Comparison of ENCODE assay signal across 27 cellular contexts in the genomic region with DNA sequence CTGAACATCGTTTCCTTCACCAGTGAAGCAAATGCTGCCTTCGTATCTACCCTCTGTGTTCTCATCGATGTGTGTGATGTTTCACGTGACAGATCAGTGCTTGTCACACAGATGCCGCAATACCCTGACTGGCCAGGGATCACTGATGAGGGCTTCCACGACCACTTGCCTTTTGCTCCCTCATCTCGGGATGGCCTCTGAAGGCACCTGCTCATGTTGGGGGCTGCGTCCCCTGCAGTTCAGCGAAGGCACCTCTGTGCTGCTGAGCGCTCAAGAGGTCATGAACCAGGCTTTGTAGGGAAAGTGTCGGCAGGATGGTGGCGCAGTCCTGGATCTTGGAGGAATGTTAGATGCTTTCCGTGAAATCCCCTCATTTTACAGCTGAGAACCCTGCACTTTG.
"Had no signal": no experiment of that assay in that cellular context is flagged by ENCODE, and none has a peak within 500 bp of the region (broad histone marks: within the 10 kb centered on the region; RNA-seq: fewer than 3 reads in every experiment).

No MANE protein-coding gene starts in this region.

- H3K36me3 ChIP-seq: thoracic aorta, upper lobe of left lung had no signal

- H3K4me2 ChIP-seq: smooth muscle cell had no signal

- H3K27me3 ChIP-seq: body of pancreas, upper lobe of left lung had no signal

- H3K4me3 ChIP-seq: body of pancreas, smooth muscle cell, thoracic aorta, upper lobe of left lung had no signal

- H3K4me3 Mint-ChIP-seq: activated CD4-positive, alpha-beta T cell treated with anti-CD3 and anti-CD28 coated beads, Interleukin-2, amount 10 ng/mL, durations not matched to agents 24 days and 14 days; activated CD8-positive, alpha-beta memory T cell treated with anti-CD3 and anti-CD28 coated beads, Interleukin-2, amount 10 ng/mL, durations not matched to agents 7 days and 5 days; activated CD8-positive, alpha-beta T cell treated with anti-CD3 and anti-CD28 coated beads for 36 hours; activated naive CD4-positive, alpha-beta T cell treated with anti-CD3 and anti-CD28 coated beads, Interleukin-2, amount 50 U/mL, for 24 hours; memory B cell; nephron progenitor cell had no signal

- H3K27me3 Mint-ChIP-seq: activated CD8-positive, alpha-beta T cell treated with anti-CD3 and anti-CD28 coated beads for 36 hours; activated naive CD4-positive, alpha-beta T cell treated with anti-CD3 and anti-CD28 coated beads, Interleukin-2, amount 50 U/mL, for 24 hours; memory B cell had no signal

- DNase-seq: activated CD4-positive, alpha-beta T cell treated with anti-CD3 and anti-CD28 coated beads, Interleukin-2, amount 10 ng/mL, durations not matched to agents 24 days and 14 days; activated CD8-positive, alpha-beta memory T cell treated with anti-CD3 and anti-CD28 coated beads, Interleukin-2, amount 10 ng/mL, durations not matched to agents 7 days and 5 days; activated CD8-positive, alpha-beta T cell treated with anti-CD3 and anti-CD28 coated beads for 36 hours; activated gamma-delta T cell treated with Interleukin-2 at 50 U/mL for 16 hours; activated T-cell treated with anti-CD3 and anti-CD28 coated beads for 4 hours; anterior cingulate cortex; body of pancreas; dermis blood vessel endothelial cell; effector CD8-positive, alpha-beta T cell; foreskin melanocyte; hippocampal formation; left cardiac atrium; nephron progenitor cell; nucleus accumbens; stimulated activated CD4-positive, alpha-beta T cell treated with anti-CD3 and anti-CD28 coated beads, Interleukin-15, amount 100 ng/mL, for 24 hours; stimulated activated naive CD4-positive, alpha-beta T cell treated with Interleukin-2 at 50 U/mL for 16 hours; T-helper 1 cell; T-helper 9 cell; upper lobe of left lung had no signal

- H3K4me1 ChIP-seq: body of pancreas, upper lobe of left lung had no signal

- H3K4me1 Mint-ChIP-seq: nephron progenitor cell had no signal

- FAIRE-seq: endothelial cell of umbilical vein, islet of Langerhans had no signal

- ATAC-seq: activated CD8-positive, alpha-beta memory T cell treated with anti-CD3 and anti-CD28 coated beads, Interleukin-2, amount 10 ng/mL, durations not matched to agents 7 days and 5 days; activated CD8-positive, alpha-beta T cell treated with anti-CD3 and anti-CD28 coated beads for 36 hours; body of pancreas; esophagus mucosa; left cardiac atrium; sciatic nerve had no signal

- H3K27ac Mint-ChIP-seq: activated CD8-positive, alpha-beta memory T cell treated with anti-CD3 and anti-CD28 coated beads, Interleukin-2, amount 10 ng/mL, durations not matched to agents 7 days and 5 days; activated CD8-positive, alpha-beta T cell treated with anti-CD3 and anti-CD28 coated beads for 36 hours; memory B cell; nephron progenitor cell had no signal

- H3K9me3 ChIP-seq: body of pancreas, thoracic aorta, upper lobe of left lung had no signal

- H3K27ac ChIP-seq: body of pancreas, thoracic aorta, upper lobe of left lung had no signal

- H3K36me3 Mint-ChIP-seq: activated CD8-positive, alpha-beta memory T cell treated with anti-CD3 and anti-CD28 coated beads, Interleukin-2, amount 10 ng/mL, durations not matched to agents 7 days and 5 days; activated naive CD4-positive, alpha-beta T cell treated with anti-CD3 and anti-CD28 coated beads, Interleukin-2, amount 50 U/mL, for 24 hours; memory B cell had no signal

- H3K9me3 Mint-ChIP-seq: activated CD8-positive, alpha-beta T cell treated with anti-CD3 and anti-CD28 coated beads for 36 hours; activated naive CD4-positive, alpha-beta T cell treated with anti-CD3 and anti-CD28 coated beads, Interleukin-2, amount 50 U/mL, for 24 hours; memory B cell; nephron progenitor cell had no signal
